In the genomic region with DNA sequence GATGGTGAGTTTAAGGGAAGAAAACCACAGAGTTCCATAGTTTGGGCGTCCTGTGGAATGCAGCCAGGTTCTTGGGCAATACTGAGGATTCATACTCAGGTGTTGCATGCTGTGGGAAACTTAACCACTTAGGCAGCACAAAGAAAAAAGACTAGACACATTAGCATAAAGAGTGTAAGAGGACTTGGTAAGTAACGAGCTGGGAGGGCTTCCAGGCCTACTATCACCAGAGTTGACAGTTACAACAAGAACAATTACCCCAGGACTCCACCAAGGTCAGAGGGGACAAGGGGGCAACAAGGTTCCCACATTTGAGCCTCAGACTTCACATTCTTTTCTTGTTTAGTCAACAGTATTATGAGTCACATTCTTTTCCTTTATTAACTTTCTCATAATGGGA, we compare ENCODE assay signal across 15 cellular contexts. TPM values are rescaled to one million over a fixed set of nuclear protein-coding genes. Genes with fewer than 3 reads are reported as not detected.
DNase-seq lines count a peak whose midpoint lies in the region; ATAC-seq, FAIRE-seq and TF ChIP-seq lines count a peak whose summit lies in the region.
"Had no signal": no experiment of that assay in that cellular context is flagged by ENCODE, and none has a peak within 500 bp of the region (broad histone marks: within the 10 kb centered on the region; RNA-seq: fewer than 3 reads in every experiment).

No MANE protein-coding gene starts in this region.

- H3K27me3 ChIP-seq in stomach: no peaks in the 10 kb centered on the region
- H3K27me3 ChIP-seq: colonic mucosa, suprapubic skin had no signal

- H3K4me1 ChIP-seq in stomach: no peaks in the 10 kb centered on the region
- H3K4me1 ChIP-seq: colonic mucosa had no signal

- no peak for FAIRE-seq in D721Med (lab: Jason Lieb, UNC)

- H3K4me3 ChIP-seq in stomach: no peak overlapping the region
- H3K4me3 ChIP-seq: colonic mucosa, suprapubic skin had no signal

- no peak for TF ChIP-seq EP300 in stomach (IDR thresholded peaks at IDR 0.05)

- H3K27ac ChIP-seq in epithelial cell of prostate (peak overlapping the region; percentile 75), stomach (no peak overlapping the region)
- H3K27ac ChIP-seq: colonic mucosa, suprapubic skin had no signal

- TF ChIP-seq CTCF in D721Med (IDR thresholded peaks at IDR 0.05; ENCODE audit: insufficient read depth, missing control alignments): no peak
- no peak for TF ChIP-seq CTCF in stomach (IDR thresholded peaks at IDR 0.05)

- H3K36me3 ChIP-seq in stomach: no peaks in the 10 kb centered on the region
- H3K36me3 ChIP-seq: colonic mucosa, suprapubic skin had no signal

- DNase-seq in EL (peak; percentile 69), RPMI7951 (ENCODE audit: low read depth) (peak; percentile 44), epithelial cell of prostate (ENCODE audit: low read depth, low spot score) (peak; percentile 77), non-pigmented ciliary epithelial cell (ENCODE audit: low read depth) (peak; percentile 18), NCI-H2029 treated with DMSO at 0.1 percent for 48 hours (lab: John Stamatoyannopoulos, UW) (no peak), D721Med (ENCODE audit: insufficient read length, low spot score) (no peak), stomach (no peak)
- DNase-seq: activated CD4-positive, alpha-beta T cell treated with anti-CD3 and anti-CD28 coated beads for 36 hours; colonic mucosa; NCI-H1092 treated with DMSO at 0.1 percent for 48 hours; occipital lobe; RPMI8226; T-helper 17 cell had no signal

- no peaks in the 10 kb centered on the region for H3K9me3 ChIP-seq in stomach
- H3K9me3 ChIP-seq: colonic mucosa, suprapubic skin had no signal

- intact Hi-C loops in stomach (cut with DNase I; ENCODE audit: low total_unique reads): no loop called here

- no peak for TF ChIP-seq POLR2A in stomach (IDR thresholded peaks at IDR 0.05)

- ATAC-seq in HG02571 (IDR thresholded peaks at IDR 0.05; ENCODE audit: unreplicated experiment): no peak
- ATAC-seq: activated CD4-positive, alpha-beta T cell treated with anti-CD3 and anti-CD28 coated beads for 36 hours; T-helper 17 cell had no signal

- 27 to 60% (median 38%) methylated on average over 2 of the region's 2 CpGs for WGBS in stomach, 5 donors

RNA-seq across cellular contexts. Expression of gene KCTD12, which starts 33.2 kb away (rescaled TPM):
- 16.2 and 18.5 TPM in 2 replicates for total RNA-seq in RPMI7951 (2014; rRNA removed; shearing (Covaris generic))
- 100 to 1,000 TPM in 1 of 5 donors, 10 to 100 TPM in 4; 13.3 to 115 (median 63.6) TPM for total RNA-seq in stomach
- polyA plus RNA-seq in stomach: 10 to 100 TPM in 2 of 3 donors, 1 to 10 TPM in 1; 9.5 to 18.6 (median 18.6) TPM

Comparison
In these comparisons a context has a peak if more than half of its experiments do, and no peak if none do; other contexts are left out.
1. DNase-seq: peak in EL (single experiment), RPMI7951 (single experiment), epithelial cell of prostate (single experiment) and non-pigmented ciliary epithelial cell (single experiment); none in NCI-H2029 treated with DMSO at 0.1 percent for 48 hours (single experiment), D721Med (single experiment) and stomach (single experiment).